ENCODE assay signal across 12 cellular contexts in genomic region chr12:104686196-104686595, GRCh38.
DNase-seq lines count a peak whose midpoint lies in the region; ATAC-seq and TF ChIP-seq lines count a peak whose summit lies in the region.
"Had no signal": no experiment of that assay in that cellular context is flagged by ENCODE, and none has a peak within 500 bp of the region (broad histone marks: within the 10 kb centered on the region; RNA-seq: fewer than 3 reads in every experiment).

No MANE protein-coding gene starts in this region.

- peaks cover 4% of the 10 kb centered on the region for H3K79me2 ChIP-seq in smooth muscle cell (ENCODE audit: low read depth)

- peak overlapping the region; percentile 31 for H3K4me2 ChIP-seq in smooth muscle cell

- H3K9me3 Mint-ChIP-seq in activated CD8-positive, alpha-beta memory T cell treated with anti-CD3 and anti-CD28 coated beads, Interleukin-2, amount 10 ng/mL, durations not matched to agents 7 days and 5 days (ENCODE audit: low read depth) = no peaks in the 10 kb centered on the region
- H3K9me3 Mint-ChIP-seq: WTC11 had no signal

- H3K4me1 Mint-ChIP-seq in activated CD8-positive, alpha-beta memory T cell treated with anti-CD3 and anti-CD28 coated beads, Interleukin-2, amount 10 ng/mL, durations not matched to agents 7 days and 5 days = peaks cover 88% of the 10 kb centered on the region

- H3F3A ChIP-seq in smooth muscle cell (ENCODE audit: low read depth) = peaks cover 5% of the 10 kb centered on the region

- CTCF ChIA-PET in activated CD8-positive, alpha-beta memory T cell treated with anti-CD3 and anti-CD28 coated beads, Interleukin-2, amount 10 ng/mL, durations not matched to agents 7 days and 5 days (lab: Charles Lee) = interaction anchor here (1.4 to 1.9 kb wide), 2 partner anchors 9 to 13 kb away, joined by 4 to 5 read pairs; no protein-coding TSS in a partner anchor

- H3K4me3 Mint-ChIP-seq in activated CD8-positive, alpha-beta memory T cell treated with anti-CD3 and anti-CD28 coated beads, Interleukin-2, amount 10 ng/mL, durations not matched to agents 7 days and 5 days = no peak overlapping the region
- H3K4me3 Mint-ChIP-seq: B cell, WTC11 had no signal

- peaks cover 17% of the 10 kb centered on the region for H4K20me1 ChIP-seq in smooth muscle cell (ENCODE audit: low read depth)

- H3K36me3 ChIP-seq in brain microvascular endothelial cell (replicated peaks) (no peaks in the 10 kb centered on the region), smooth muscle cell (ENCODE audit: low read depth) (no peaks in the 10 kb centered on the region)

- H3K27me3 Mint-ChIP-seq in activated CD8-positive, alpha-beta memory T cell treated with anti-CD3 and anti-CD28 coated beads, Interleukin-2, amount 10 ng/mL, durations not matched to agents 7 days and 5 days = no peaks in the 10 kb centered on the region
- H3K27me3 Mint-ChIP-seq: B cell had no signal

- ATAC-seq in activated CD8-positive, alpha-beta memory T cell treated with anti-CD3 and anti-CD28 coated beads, Interleukin-2, amount 10 ng/mL, durations not matched to agents 7 days and 5 days = no peak
- ATAC-seq: WTC11 had no signal

- H3K4me3 ChIP-seq in brain microvascular endothelial cell (ENCODE audit: low read depth, low read length) (no peak overlapping the region), smooth muscle cell (no peak overlapping the region)

- H3K9me3 ChIP-seq in smooth muscle cell (replicated peaks; ENCODE audit: low read depth) = no peaks in the 10 kb centered on the region

- 80% methylated on average over 3 of the region's 3 CpGs for WGBS in smooth muscle cell (ENCODE audit: low lambda C conversion rate)

- no peak overlapping the region for H3K9ac ChIP-seq in smooth muscle cell (ENCODE audit: low read depth)

- no peak for DNase-seq in activated CD8-positive, alpha-beta memory T cell treated with anti-CD3 and anti-CD28 coated beads, Interleukin-2, amount 10 ng/mL, durations not matched to agents 7 days and 5 days
- DNase-seq in activated CD8-positive, alpha-beta memory T cell treated with anti-CD3 and anti-CD28 coated beads, Interleukin-2, amount 50 U/mL, for 4 hours = no peak
- peak; percentile 54 for DNase-seq in M059J (ENCODE audit: low read depth)
- DNase-seq in brain microvascular endothelial cell = no peak
- no peak for DNase-seq in smooth muscle cell (lab: John Stamatoyannopoulos, UW; ENCODE audit: unreplicated experiment)
- DNase-seq in effector CD8-positive, alpha-beta T cell (lab: John Stamatoyannopoulos, UW) = no peak
- no peak for DNase-seq in activated gamma-delta T cell (lab: John Stamatoyannopoulos, UW)
- DNase-seq in T1000 (lab: John Stamatoyannopoulos, UW) = no peak
- DNase-seq: NCI-H1417 treated with DMSO at 0.1 percent for 48 hours, OCI-M1 had no signal

- H3K27ac Mint-ChIP-seq in activated CD8-positive, alpha-beta memory T cell treated with anti-CD3 and anti-CD28 coated beads, Interleukin-2, amount 10 ng/mL, durations not matched to agents 7 days and 5 days = peak overlapping the region; percentile 96
- H3K27ac Mint-ChIP-seq: B cell, WTC11 had no signal

- no peak overlapping the region for H2AFZ ChIP-seq in smooth muscle cell (ENCODE audit: low read depth)

- H3K27ac ChIP-seq in brain microvascular endothelial cell = peak overlapping the region; percentile 44
- H3K27ac ChIP-seq in smooth muscle cell (ENCODE audit: low read depth) = peak overlapping the region; percentile 35

- H3K4me1 ChIP-seq in smooth muscle cell (ENCODE audit: low read depth) = peaks cover 4% of the 10 kb centered on the region

- TF ChIP-seq CTCF in brain microvascular endothelial cell (IDR thresholded peaks at IDR 0.05; ENCODE audit: low read depth, low read length, missing control alignments) (no peak), smooth muscle cell (IDR thresholded peaks at IDR 0.05; ENCODE audit: borderline replicate concordance, insufficient read depth, poor library complexity, severe bottlenecking) (no peak)

- in situ Hi-C loops in brain microvascular endothelial cell (cut with HindIII; ENCODE audit: low pct_ligation_motif_present, low sequenced_read_pairs) = no loop called here

- H3K36me3 Mint-ChIP-seq in activated CD8-positive, alpha-beta memory T cell treated with anti-CD3 and anti-CD28 coated beads, Interleukin-2, amount 10 ng/mL, durations not matched to agents 7 days and 5 days = peaks cover 51% of the 10 kb centered on the region
- H3K36me3 Mint-ChIP-seq: WTC11 had no signal

- H3K27me3 ChIP-seq in brain microvascular endothelial cell (replicated peaks) = no peaks in the 10 kb centered on the region
- no peaks in the 10 kb centered on the region for H3K27me3 ChIP-seq in smooth muscle cell (ENCODE audit: low read depth)
